ENCODE assay signal across 10 cellular contexts in genomic region chr1:93753766-93754763, GRCh38.
DNase-seq lines count a peak whose midpoint lies in the region; ATAC-seq lines count a peak whose summit lies in the region.
"Had no signal": no experiment of that assay in that cellular context is flagged by ENCODE, and none has a peak within 500 bp of the region (broad histone marks: within the 10 kb centered on the region; RNA-seq: fewer than 3 reads in every experiment).

No MANE protein-coding gene starts in this region.

- DNase-seq in activated CD4-positive, alpha-beta memory T cell treated with anti-CD3 and anti-CD28 coated beads, Interleukin-2, amount 10 ng/mL, durations not matched to agents 7 days and 5 days, result no peak
- no peak for DNase-seq in activated CD4-positive, alpha-beta memory T cell treated with anti-CD3 and anti-CD28 coated beads for 36 hours
- DNase-seq in UCSD-AML1 (lab: John Stamatoyannopoulos, UW; ENCODE audit: unreplicated experiment), result peak; percentile 30
- DNase-seq in glomerular endothelial cell (ENCODE audit: extremely low read depth, low read depth, low spot score), result peak; percentile 60
- DNase-seq in NCI-H1092 treated with DMSO at 0.1 percent for 48 hours (lab: John Stamatoyannopoulos, UW), result no peak
- DNase-seq: activated CD8-positive, alpha-beta memory T cell treated with anti-CD3 and anti-CD28 coated beads for 24 hours had no signal

- intact Hi-C loops in activated CD4-positive, alpha-beta memory T cell treated with anti-CD3 and anti-CD28 coated beads for 36 hours (cut with micrococcal nuclease), result no loop called here

- peaks cover 4% of the 10 kb centered on the region for H3K27me3 Mint-ChIP-seq in activated CD4-positive, alpha-beta memory T cell treated with anti-CD3 and anti-CD28 coated beads, Interleukin-2, amount 10 ng/mL, durations not matched to agents 7 days and 5 days
- peaks cover 1% of the 10 kb centered on the region for H3K27me3 Mint-ChIP-seq in activated CD4-positive, alpha-beta memory T cell treated with anti-CD3 and anti-CD28 coated beads for 36 hours

- no peaks in the 10 kb centered on the region for H3K9me3 Mint-ChIP-seq in activated CD4-positive, alpha-beta memory T cell treated with anti-CD3 and anti-CD28 coated beads, Interleukin-2, amount 10 ng/mL, durations not matched to agents 7 days and 5 days
- H3K9me3 Mint-ChIP-seq in activated CD4-positive, alpha-beta memory T cell treated with anti-CD3 and anti-CD28 coated beads for 36 hours, result no peaks in the 10 kb centered on the region

- H3K36me3 ChIP-seq in subcutaneous abdominal adipose tissue (ENCODE audit: control insufficient read depth in 5 of 5, insufficient read depth in 5 of 5, low read length in 5 of 5), result no peaks in the 10 kb centered on the region
- H3K36me3 ChIP-seq: BLaER1 had no signal

- H3K36me3 Mint-ChIP-seq in activated CD4-positive, alpha-beta memory T cell treated with anti-CD3 and anti-CD28 coated beads, Interleukin-2, amount 10 ng/mL, durations not matched to agents 7 days and 5 days (ENCODE audit: low read depth), result no peaks in the 10 kb centered on the region
- H3K36me3 Mint-ChIP-seq in activated CD4-positive, alpha-beta memory T cell treated with anti-CD3 and anti-CD28 coated beads for 36 hours, result no peaks in the 10 kb centered on the region

- H3K4me3 ChIP-seq in subcutaneous abdominal adipose tissue (ENCODE audit: low read depth in 1 of 5, low read length in 5 of 5), result no peak overlapping the region
- H3K4me3 ChIP-seq: BLaER1 had no signal

- H3K9me3 ChIP-seq in subcutaneous abdominal adipose tissue (ENCODE audit: control insufficient read depth in 5 of 5, low read length in 5 of 5), result no peaks in the 10 kb centered on the region
- H3K9me3 ChIP-seq: BLaER1 had no signal

- POLR2A ChIA-PET in activated CD4-positive, alpha-beta memory T cell treated with anti-CD3 and anti-CD28 coated beads, Interleukin-2, amount 10 ng/mL, durations not matched to agents 7 days and 5 days (lab: Charles Lee), result interaction anchor here (1.1 kb wide), 1 partner anchor 11 kb away, joined by 3 read pairs; no protein-coding TSS in a partner anchor
- POLR2A ChIA-PET in activated CD4-positive, alpha-beta memory T cell treated with anti-CD3 and anti-CD28 coated beads for 36 hours (lab: Charles Lee), result interaction anchor here (0.6 kb wide), 1 partner anchor 687 kb away, joined by 3 read pairs; no protein-coding TSS in a partner anchor

- peak overlapping the region in 1 of 5 donors; percentile 38 for H3K9ac ChIP-seq in subcutaneous abdominal adipose tissue (ENCODE audit: low read length in 5 of 5)
- H3K9ac ChIP-seq: BLaER1 had no signal

- peaks cover 7 to 61% (median 55%) of the 10 kb centered on the region in 5 donors for H3K4me1 ChIP-seq in subcutaneous abdominal adipose tissue (ENCODE audit: control insufficient read depth in 5 of 5, insufficient read depth in 5 of 5, low read length in 5 of 5)

- no peaks in the 10 kb centered on the region for H3K27me3 ChIP-seq in subcutaneous abdominal adipose tissue (ENCODE audit: control insufficient read depth in 5 of 5, insufficient read depth in 4 of 5, low read length in 5 of 5)
- H3K27me3 ChIP-seq: BLaER1 had no signal

- peaks cover 41% of the 10 kb centered on the region for H3K4me1 Mint-ChIP-seq in activated CD4-positive, alpha-beta memory T cell treated with anti-CD3 and anti-CD28 coated beads, Interleukin-2, amount 10 ng/mL, durations not matched to agents 7 days and 5 days
- H3K4me1 Mint-ChIP-seq in activated CD4-positive, alpha-beta memory T cell treated with anti-CD3 and anti-CD28 coated beads for 36 hours (ENCODE audit: low read depth), result peaks cover 10% of the 10 kb centered on the region

- ATAC-seq in GM21723 (IDR thresholded peaks at IDR 0.05; ENCODE audit: unreplicated experiment) (no peak), GM18868 (IDR thresholded peaks at IDR 0.05; ENCODE audit: unreplicated experiment) (no peak)

- CTCF ChIA-PET in activated CD4-positive, alpha-beta memory T cell treated with anti-CD3 and anti-CD28 coated beads, Interleukin-2, amount 10 ng/mL, durations not matched to agents 7 days and 5 days (lab: Charles Lee), result interaction anchor here (0.6 to 1.0 kb wide), 2 partner anchors 125 to 130 kb away, joined by 4 read pairs; no protein-coding TSS in a partner anchor
- CTCF ChIA-PET in activated CD4-positive, alpha-beta memory T cell treated with anti-CD3 and anti-CD28 coated beads for 36 hours (lab: Charles Lee), result interaction anchor here (1.0 to 2.2 kb wide), 2 partner anchors 60 to 125 kb away, joined by 3 to 8 read pairs; no protein-coding TSS in a partner anchor

- H3K27ac ChIP-seq in subcutaneous abdominal adipose tissue (ENCODE audit: low read depth, low read length), result peak overlapping the region; percentile 73
- H3K27ac ChIP-seq: BLaER1 had no signal

- H3K27ac Mint-ChIP-seq in activated CD4-positive, alpha-beta memory T cell treated with anti-CD3 and anti-CD28 coated beads, Interleukin-2, amount 10 ng/mL, durations not matched to agents 7 days and 5 days, result peak overlapping the region; percentile 18
- no peak overlapping the region for H3K27ac Mint-ChIP-seq in activated CD4-positive, alpha-beta memory T cell treated with anti-CD3 and anti-CD28 coated beads for 36 hours

- H3K4me3 Mint-ChIP-seq in activated CD4-positive, alpha-beta memory T cell treated with anti-CD3 and anti-CD28 coated beads, Interleukin-2, amount 10 ng/mL, durations not matched to agents 7 days and 5 days, result no peak overlapping the region
- H3K4me3 Mint-ChIP-seq in activated CD4-positive, alpha-beta memory T cell treated with anti-CD3 and anti-CD28 coated beads for 36 hours, result no peak overlapping the region

Comparison
In these comparisons a context has a peak if more than half of its experiments do, and no peak if none do; other contexts are left out.
1. DNase-seq: peak in UCSD-AML1 (single experiment) and glomerular endothelial cell (single experiment); none in activated CD4-positive, alpha-beta memory T cell treated with anti-CD3 and anti-CD28 coated beads, Interleukin-2, amount 10 ng/mL, durations not matched to agents 7 days and 5 days (single experiment), activated CD4-positive, alpha-beta memory T cell treated with anti-CD3 and anti-CD28 coated beads for 36 hours (single experiment) and NCI-H1092 treated with DMSO at 0.1 percent for 48 hours (single experiment).